Comparison of ENCODE assay signal across 11 cellular contexts in genomic region chr10:69056536-69057260, GRCh38. TPM values are rescaled to one million over a fixed set of nuclear protein-coding genes. Genes with fewer than 3 reads are reported as not detected.
DNase-seq lines count a peak whose midpoint lies in the region; ATAC-seq, FAIRE-seq and TF ChIP-seq lines count a peak whose summit lies in the region.
"Had no signal": no experiment of that assay in that cellular context is flagged by ENCODE, and none has a peak within 500 bp of the region (broad histone marks: within the 10 kb centered on the region; RNA-seq: fewer than 3 reads in every experiment).

No MANE protein-coding gene starts in this region.

- peak; percentile 76 for FAIRE-seq in GM19239 (lab: Jason Lieb, UNC)

- H3K4me1 ChIP-seq in spleen = peaks cover 25 to 87% (median 53%) of the 10 kb centered on the region in 6 donors

- 62 to 85% (median 71%) methylated on average over 12 to 14 of the region's 14 CpGs for WGBS in spleen, 5 donors

- H3K36me3 Mint-ChIP-seq in activated CD4-positive, alpha-beta memory T cell treated with anti-CD3 and anti-CD28 coated beads for 36 hours = no peaks in the 10 kb centered on the region

- H3K27me3 ChIP-seq in spleen (replicated peaks in 1 of 7) (no peaks in the 10 kb centered on the region), MG63 (no peaks in the 10 kb centered on the region)
- H3K27me3 ChIP-seq: body of pancreas, SJSA1 had no signal

- peaks cover 52% of the 10 kb centered on the region for H3K4me1 Mint-ChIP-seq in activated CD4-positive, alpha-beta memory T cell treated with anti-CD3 and anti-CD28 coated beads for 36 hours (ENCODE audit: low read depth)

- CTCF ChIA-PET in activated CD4-positive, alpha-beta memory T cell treated with anti-CD3 and anti-CD28 coated beads for 36 hours (lab: Charles Lee) = no interaction called here

- POLR2A ChIA-PET in activated CD4-positive, alpha-beta memory T cell treated with anti-CD3 and anti-CD28 coated beads for 36 hours (lab: Charles Lee) = interaction anchor here (1.1 to 3.5 kb wide), 4 partner anchors 8 to 31 kb away, joined by 4 to 34 read pairs (median 24); partner anchors contain the start of gene SRGN

- peak overlapping the region; percentile 18 for H3K27ac Mint-ChIP-seq in activated CD4-positive, alpha-beta memory T cell treated with anti-CD3 and anti-CD28 coated beads for 36 hours

- ATAC-seq in HG03280 (IDR thresholded peaks at IDR 0.05; ENCODE audit: unreplicated experiment) (no peak), HG03565 (IDR thresholded peaks at IDR 0.05; ENCODE audit: unreplicated experiment) (no peak)
- ATAC-seq: body of pancreas had no signal

- intact Hi-C loops in activated CD4-positive, alpha-beta memory T cell treated with anti-CD3 and anti-CD28 coated beads for 36 hours (cut with micrococcal nuclease) = loop anchor here (1.0 kb wide), 1 partner anchor 9 kb away; no protein-coding TSS in a partner anchor
- intact Hi-C loops in spleen (cut with DNase I; ENCODE audit: low total_unique reads) = no loop called here

- no peak for TF ChIP-seq CTCF in spleen (IDR thresholded peaks at IDR 0.05 in 8 of 11, conservative IDR thresholded peaks at IDR 0.05 in 3 of 11)

- H3K27ac ChIP-seq in spleen = peak overlapping the region in 7 of 8 donors; percentile 61 to 99 (median 86)

- H3K4me3 ChIP-seq in spleen (peak overlapping the region in 1 of 8 donors; percentile 55), MG63 (no peak overlapping the region)
- H3K4me3 ChIP-seq: body of pancreas, SJSA1 had no signal

- TF ChIP-seq POLR2A in spleen (IDR thresholded peaks at IDR 0.05) = no peak

- no peaks in the 10 kb centered on the region for H3K27me3 Mint-ChIP-seq in activated CD4-positive, alpha-beta memory T cell treated with anti-CD3 and anti-CD28 coated beads for 36 hours

- H3K9me3 ChIP-seq in spleen = no peaks in the 10 kb centered on the region
- H3K9me3 ChIP-seq in MG63 = no peaks in the 10 kb centered on the region
- H3K9me3 ChIP-seq: body of pancreas, SJSA1 had no signal

- no peak for DNase-seq in GM19239 (ENCODE audit: insufficient read length, low spot score)
- DNase-seq in activated CD4-positive, alpha-beta memory T cell treated with anti-CD3 and anti-CD28 coated beads for 36 hours = no peak
- DNase-seq in kidney tubule cell (ENCODE audit: low spot score) = peak; percentile 34
- no peak for DNase-seq in spleen
- DNase-seq in MG63 = no peak
- DNase-seq in activated CD4-positive, CD25-positive, alpha-beta regulatory T cell (lab: John Stamatoyannopoulos, UW) = no peak
- DNase-seq: NCI-H446 had no signal

- H3K4me3 Mint-ChIP-seq in activated CD4-positive, alpha-beta memory T cell treated with anti-CD3 and anti-CD28 coated beads for 36 hours = no peak overlapping the region

- H3K36me3 ChIP-seq in spleen (no peaks in the 10 kb centered on the region), MG63 (no peaks in the 10 kb centered on the region)
- H3K36me3 ChIP-seq: SJSA1 had no signal

- no peaks in the 10 kb centered on the region for H3K9me3 Mint-ChIP-seq in activated CD4-positive, alpha-beta memory T cell treated with anti-CD3 and anti-CD28 coated beads for 36 hours

RNA-seq across cellular contexts. Expression of gene SRGN, which starts 31.2 kb away (rescaled TPM):
- total RNA-seq in activated CD4-positive, alpha-beta memory T cell treated with anti-CD3 and anti-CD28 coated beads for 36 hours = 100 to 1,000 TPM; 949 to 966 TPM
- total RNA-seq in spleen = 1,000 to 10,000 TPM in 1 of 7 donors, 100 to 1,000 TPM in 6; 402 to 1,009 (median 539) TPM
- 100 to 1,000 TPM; 123 to 239 (median 183) TPM for polyA plus RNA-seq in spleen
- 10.2 and 19.6 TPM in 2 replicates for total RNA-seq in MG63 (2014; rRNA removed; shearing (Covaris generic); ENCODE audit: low replicate concordance)

Comparison
In these comparisons a context has a peak if more than half of its experiments do, and no peak if none do; other contexts are left out.
1. RNA of gene SRGN, which starts 31.2 kb away (total RNA-seq): 949 to 966 TPM in activated CD4-positive, alpha-beta memory T cell treated with anti-CD3 and anti-CD28 coated beads for 36 hours and 402 to 1,009 TPM in spleen; 10.2 to 19.6 TPM in MG63; every median in the first group is over 10 times any median in the second.